Comparison of ENCODE assay signal across 7 cellular contexts in the genomic region with DNA sequence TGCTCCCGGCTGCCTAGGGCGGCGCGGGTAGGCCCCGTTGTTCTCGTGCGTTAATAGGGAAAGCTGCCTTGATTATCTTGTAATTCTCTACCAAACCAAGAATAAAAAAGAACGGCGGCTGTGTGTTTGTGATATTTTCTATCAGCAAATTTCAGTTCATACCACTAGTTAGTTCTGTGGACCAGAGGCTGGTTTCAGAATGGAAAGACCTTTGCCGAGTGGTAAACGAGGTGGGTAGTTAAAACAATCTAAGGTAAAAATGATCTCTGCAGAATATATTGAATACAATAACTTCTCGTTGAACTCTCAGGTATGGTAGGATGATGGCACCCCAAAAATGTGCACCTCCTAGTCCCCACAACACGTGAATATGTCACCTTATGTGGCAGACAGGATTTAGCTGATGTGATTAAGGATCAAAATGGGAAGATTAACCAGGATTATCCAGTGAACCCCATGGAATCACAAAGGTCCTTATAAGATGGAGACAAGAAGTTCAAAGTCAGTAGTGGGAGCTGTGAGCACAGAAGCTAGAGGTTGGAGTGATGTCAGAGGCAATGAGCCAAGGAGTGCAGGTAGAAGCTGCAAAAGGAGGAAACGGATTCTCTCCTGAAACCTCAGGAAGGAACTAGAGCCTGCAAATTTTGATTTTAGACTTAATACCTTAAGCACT. TPM values are rescaled to one million over a fixed set of nuclear protein-coding genes. Genes with fewer than 3 reads are reported as not detected.
DNase-seq lines count a peak whose midpoint lies in the region; ATAC-seq, FAIRE-seq and TF ChIP-seq lines count a peak whose summit lies in the region.

No MANE protein-coding gene starts in this region.

- H3K4me1 ChIP-seq in astrocyte (ENCODE audit: insufficient read depth, low read length): peaks cover 30% of the 10 kb centered on the region

- ATAC-seq in GM21529 (IDR thresholded peaks at IDR 0.05; ENCODE audit: unreplicated experiment): no peak

- DNase-seq in astrocyte (ENCODE audit: low read depth): no peak
- no peak for DNase-seq in lower leg skin (ENCODE audit: low spot score in 2 of 2)
- no peak for DNase-seq in type B pancreatic cell (ENCODE audit: extremely low spot score, unreplicated experiment)
- no peak for DNase-seq in epidermal melanocyte (ENCODE audit: insufficient read length, low spot score)

- H3K4me3 ChIP-seq in GM08714 (ENCODE audit: low read length) (peak overlapping the region; percentile 72), astrocyte (ENCODE audit: insufficient read depth, low read depth, low read length) (peak overlapping the region; percentile 65), lower leg skin (ENCODE audit: low read depth, poor library complexity, severe bottlenecking) (peak overlapping the region; percentile 76)

- no peak for FAIRE-seq in astrocyte (lab: Jason Lieb, UNC)

- peaks cover 11% of the 10 kb centered on the region for H3K79me2 ChIP-seq in astrocyte (ENCODE audit: insufficient read depth, low read length)

- peak overlapping the region; percentile 26 for H2AFZ ChIP-seq in astrocyte (ENCODE audit: low read depth, low read length)

- intact Hi-C loops in lower leg skin (cut with DNase I; ENCODE audit: low total_unique reads): no loop called here

- peak overlapping the region; percentile 42 for H3K27ac ChIP-seq in astrocyte (ENCODE audit: low read depth, low read length)

- peak overlapping the region; percentile 85 to 98 (median 96) for H3K4me3 Mint-ChIP-seq in IgD-negative memory B cell
- H3K4me3 Mint-ChIP-seq in astrocyte (ENCODE audit: unreplicated experiment): peak overlapping the region; percentile 86
- H3K4me3 Mint-ChIP-seq in type B pancreatic cell: peak overlapping the region; percentile 85

- no peaks in the 10 kb centered on the region for H3K9me3 ChIP-seq in astrocyte (ENCODE audit: insufficient read depth, low read depth, low read length)

- TF ChIP-seq CTCF in astrocyte (IDR thresholded peaks at IDR 0.05; ENCODE audit: insufficient read depth, low read depth, low read length) (no peak), lower leg skin (IDR thresholded peaks at IDR 0.05) (no peak), type B pancreatic cell (conservative IDR thresholded peaks at IDR 0.05) (no peak)

- peak overlapping the region; percentile 82 for H3K4me2 ChIP-seq in astrocyte (ENCODE audit: low read length)

- H3K27me3 ChIP-seq in astrocyte (ENCODE audit: insufficient read depth, low read length): no peaks in the 10 kb centered on the region

- H3K36me3 Mint-ChIP-seq in IgD-negative memory B cell: no peaks in the 10 kb centered on the region
- H3K36me3 Mint-ChIP-seq in astrocyte (ENCODE audit: low read depth, unreplicated experiment): no peaks in the 10 kb centered on the region
- peaks cover 6% of the 10 kb centered on the region for H3K36me3 Mint-ChIP-seq in type B pancreatic cell

- peaks cover 8% of the 10 kb centered on the region for H4K20me1 ChIP-seq in astrocyte (ENCODE audit: insufficient read depth, low read length)

- H3K27me3 Mint-ChIP-seq in IgD-negative memory B cell (no peaks in the 10 kb centered on the region), astrocyte (ENCODE audit: low read depth, unreplicated experiment) (no peaks in the 10 kb centered on the region), type B pancreatic cell (peaks cover 9% of the 10 kb centered on the region)

- H3K4me1 Mint-ChIP-seq in IgD-negative memory B cell (peaks cover 34 to 54% (median 50%) of the 10 kb centered on the region in 3 donors), astrocyte (ENCODE audit: low read depth, unreplicated experiment) (peaks cover 9% of the 10 kb centered on the region), type B pancreatic cell (ENCODE audit: unreplicated experiment) (peaks cover 34% of the 10 kb centered on the region)

- peak overlapping the region; percentile 79 for H3K9ac ChIP-seq in astrocyte (ENCODE audit: low read length)

- no peaks in the 10 kb centered on the region for H3K36me3 ChIP-seq in astrocyte (ENCODE audit: insufficient read depth, low read length)

- H3K27ac Mint-ChIP-seq in IgD-negative memory B cell (peak overlapping the region; percentile 93 to 97 (median 97)), astrocyte (ENCODE audit: unreplicated experiment) (peak overlapping the region; percentile 63), type B pancreatic cell (peak overlapping the region; percentile 52)

- TF ChIP-seq POLR2A in lower leg skin (IDR thresholded peaks at IDR 0.05): no peak

- H3K9me3 Mint-ChIP-seq in IgD-negative memory B cell (no peaks in the 10 kb centered on the region), astrocyte (ENCODE audit: unreplicated experiment) (no peaks in the 10 kb centered on the region), type B pancreatic cell (no peaks in the 10 kb centered on the region)

- 4% methylated on average over 14 of the region's 14 CpGs for WGBS in lower leg skin, 2 donors

RNA-seq across cellular contexts. Expression of a gene that starts 0.6 kb away (rescaled TPM):
- polyA plus RNA-seq in IgD-negative memory B cell: 66.3 TPM
- total RNA-seq in astrocyte: 22.1 and 22.7 TPM in 2 replicates
- total RNA-seq in lower leg skin: 10 to 100 TPM; 20.0 to 28.3 (median 26.0) TPM
- total RNA-seq in type B pancreatic cell (ENCODE audit: low replicate concordance): 13.8 and 21.6 TPM in 2 replicates

RNA-seq across cellular contexts. Expression of a gene that starts 5.0 kb away (rescaled TPM):
- polyA plus RNA-seq in IgD-negative memory B cell: 24.4 TPM
- total RNA-seq in astrocyte (29.2 and 29.5 TPM in 2 replicates), lower leg skin (10 to 100 TPM; 13.4 to 18.3 (median 15.6) TPM), type B pancreatic cell (ENCODE audit: low replicate concordance) (9.4 and 11.2 TPM in 2 replicates)
